21 cellular contexts compared by ENCODE assay signal in the genomic region with DNA sequence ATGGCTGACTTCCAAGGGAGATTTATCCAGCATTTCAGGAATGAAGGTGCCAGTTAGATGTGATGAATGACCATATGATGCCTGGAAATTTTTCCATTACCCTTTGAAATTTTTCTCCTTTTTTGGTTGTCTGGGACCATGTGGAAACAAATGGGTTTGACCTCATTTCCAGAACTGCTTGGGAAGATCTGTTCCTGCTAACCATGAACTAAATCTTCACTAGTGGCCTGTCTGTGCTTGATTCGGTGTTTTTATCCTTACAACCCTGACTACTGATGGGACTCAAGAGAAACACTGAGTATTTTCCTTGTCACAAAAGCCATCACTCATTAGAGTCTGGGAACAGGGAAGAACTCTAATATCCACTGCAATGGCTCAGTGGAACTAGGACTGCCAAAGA.
DNase-seq lines count a peak whose midpoint lies in the region; ATAC-seq, FAIRE-seq and TF ChIP-seq lines count a peak whose summit lies in the region.
"Had no signal": no experiment of that assay in that cellular context is flagged by ENCODE, and none has a peak within 500 bp of the region (broad histone marks: within the 10 kb centered on the region; RNA-seq: fewer than 3 reads in every experiment).

No MANE protein-coding gene starts in this region.

- H2AFZ ChIP-seq in endothelial cell of umbilical vein (ENCODE audit: low read depth, low read length) = peak overlapping the region; percentile 37

- H3K9me3 Mint-ChIP-seq in mesothelial cell of epicardium (no peaks in the 10 kb centered on the region), T-cell (no peaks in the 10 kb centered on the region)
- H3K9me3 Mint-ChIP-seq: activated CD4-positive, alpha-beta memory T cell treated with anti-CD3 and anti-CD28 coated beads for 36 hours had no signal

- H3K4me3 ChIP-seq in adipocyte (ENCODE audit: low read length) (no peak overlapping the region), endothelial cell of umbilical vein (replicated peaks in 1 of 3; ENCODE audit: insufficient read depth in 1 of 3, low read depth in 1 of 3, low read length in 3 of 3) (no peak overlapping the region), aorta (ENCODE audit: low read length in 2 of 2) (no peak overlapping the region)
- H3K4me3 ChIP-seq: BLaER1, colonic mucosa, mucosa of descending colon had no signal

- no peak for TF ChIP-seq CTCF in endothelial cell of umbilical vein (IDR thresholded peaks at IDR 0.05; ENCODE audit: extremely low read depth in 1 of 2, insufficient read depth in 1 of 2, low read depth in 1 of 2, low read length in 2 of 2)
- no peak for TF ChIP-seq CTCF in mesothelial cell of epicardium (IDR thresholded peaks at IDR 0.05; ENCODE audit: unreplicated experiment)

- no peak for FAIRE-seq in endothelial cell of umbilical vein (lab: Jason Lieb, UNC)
- FAIRE-seq: frontal cortex, H54 had no signal

- dilution Hi-C loops in endothelial cell of umbilical vein (cut with MboI; ENCODE audit: extremely low pct_ligation_motif_present, low sequenced_read_pairs) = no loop called here

- peak overlapping the region; percentile 57 for H3K4me2 ChIP-seq in endothelial cell of umbilical vein (ENCODE audit: insufficient read depth, low read length)
- H3K4me2 ChIP-seq: BLaER1 had no signal

- H3K4me1 Mint-ChIP-seq in mesothelial cell of epicardium (peaks cover 23% of the 10 kb centered on the region), T-cell (no peaks in the 10 kb centered on the region)

- H4K20me1 ChIP-seq in endothelial cell of umbilical vein (replicated peaks; ENCODE audit: control insufficient read depth, extremely low read depth, insufficient read depth, low read length) = no peaks in the 10 kb centered on the region
- H4K20me1 ChIP-seq: BLaER1 had no signal

- CTCF ChIA-PET in endothelial cell of umbilical vein (lab: Charles Lee) = interaction anchor here (1.3 kb wide), 2 partner anchors 52 to 101 kb away, joined by 7 to 15 read pairs; no protein-coding TSS in a partner anchor
- CTCF ChIA-PET in T-cell (lab: Charles Lee) = no interaction called here

- H3K4me1 ChIP-seq in adipocyte (ENCODE audit: control insufficient read depth, insufficient read depth, low read length) (peaks cover 22% of the 10 kb centered on the region), endothelial cell of umbilical vein (ENCODE audit: control insufficient read depth, extremely low read depth, insufficient read depth, low read length) (peaks cover 51% of the 10 kb centered on the region), aorta (ENCODE audit: control insufficient read depth in 1 of 2, insufficient read depth in 2 of 2, low read length in 2 of 2) (peaks cover 12 to 13% of the 10 kb centered on the region in 2 donors)
- H3K4me1 ChIP-seq: colonic mucosa had no signal

- H3K27me3 ChIP-seq in adipocyte (replicated peaks; ENCODE audit: control insufficient read depth, insufficient read depth, low read length) (no peaks in the 10 kb centered on the region), endothelial cell of umbilical vein (ENCODE audit: control insufficient read depth in 2 of 2, insufficient read depth in 2 of 2, low read length in 2 of 2) (no peaks in the 10 kb centered on the region), aorta (ENCODE audit: control insufficient read depth in 1 of 2, insufficient read depth in 2 of 2, low read length in 1 of 2) (no peaks in the 10 kb centered on the region)
- H3K27me3 ChIP-seq: BLaER1, colonic mucosa had no signal

- TF ChIP-seq POLR2A in endothelial cell of umbilical vein (IDR thresholded peaks at IDR 0.05; ENCODE audit: low read depth, low read length) = no peak

- no peaks in the 10 kb centered on the region for H3K36me3 Mint-ChIP-seq in mesothelial cell of epicardium
- no peaks in the 10 kb centered on the region for H3K36me3 Mint-ChIP-seq in T-cell
- H3K36me3 Mint-ChIP-seq: activated CD4-positive, alpha-beta memory T cell treated with anti-CD3 and anti-CD28 coated beads for 36 hours had no signal

- peak overlapping the region; percentile 59 for H3K27ac ChIP-seq in endothelial cell of umbilical vein (ENCODE audit: insufficient read depth, low read depth, low read length)
- peak overlapping the region; percentile 96 to 98 for H3K27ac ChIP-seq in aorta (ENCODE audit: low read depth in 1 of 2, low read length in 2 of 2)
- H3K27ac ChIP-seq: BLaER1, colonic mucosa had no signal

- no peaks in the 10 kb centered on the region for H3K9me1 ChIP-seq in endothelial cell of umbilical vein (replicated peaks; ENCODE audit: control insufficient read depth, extremely low read depth, insufficient read depth, low read length)

- no TSS peak for BruUV-seq in endothelial cell of umbilical vein (replicated peaks; lab: Mats Ljungman, UMichigan)

- H3K4me3 Mint-ChIP-seq in mesothelial cell of epicardium (no peak overlapping the region), T-cell (no peak overlapping the region)
- H3K4me3 Mint-ChIP-seq: activated CD4-positive, alpha-beta memory T cell treated with anti-CD3 and anti-CD28 coated beads for 36 hours had no signal

- no peaks in the 10 kb centered on the region for H3K36me3 ChIP-seq in adipocyte (ENCODE audit: control insufficient read depth, insufficient read depth, low read length, severe bottlenecking)
- no peaks in the 10 kb centered on the region for H3K36me3 ChIP-seq in endothelial cell of umbilical vein (ENCODE audit: control insufficient read depth in 2 of 2, extremely low read depth in 1 of 2, insufficient read depth in 2 of 2, low read length in 2 of 2)
- H3K36me3 ChIP-seq in aorta (ENCODE audit: control insufficient read depth in 1 of 2, insufficient read depth in 2 of 2, low read length in 1 of 2) = no peaks in the 10 kb centered on the region
- H3K36me3 ChIP-seq: BLaER1, colonic mucosa had no signal

- ATAC-seq in aorta (ENCODE audit: low FRiP score) (peak; percentile 60), T-cell (replicated peaks in 1 of 4) (no peak), HG03432 (IDR thresholded peaks at IDR 0.05; ENCODE audit: unreplicated experiment) (no peak)
- ATAC-seq: mucosa of descending colon, Right ventricle myocardium inferior had no signal

- H3K27ac Mint-ChIP-seq in mesothelial cell of epicardium (peak overlapping the region; percentile 75), T-cell (no peak overlapping the region)
- H3K27ac Mint-ChIP-seq: activated CD4-positive, alpha-beta memory T cell treated with anti-CD3 and anti-CD28 coated beads for 36 hours had no signal

- DNase-seq in adipocyte (ENCODE audit: low read depth) (peak; percentile 64), endothelial cell of umbilical vein (ENCODE audit: low read depth, low spot score) (peak; percentile 77), mesothelial cell of epicardium (ENCODE audit: low spot score in 2 of 2, unreplicated experiment in 2 of 2) (no peak), aorta (no peak), T-cell (no peak), mesenteric fat pad (ENCODE audit: low spot score) (no peak)
- DNase-seq: activated CD4-positive, alpha-beta memory T cell treated with anti-CD3 and anti-CD28 coated beads for 36 hours; activated naive CD4-positive, alpha-beta T cell; amygdala; Calu3; colonic mucosa; mucosa of descending colon; NCI-H2107; NCI-H526 treated with DMSO at 0.1 percent for 48 hours; retina; T-helper 2 cell had no signal

- POLR2A ChIA-PET in endothelial cell of umbilical vein (lab: Charles Lee) (no interaction called here), T-cell (lab: Charles Lee) (no interaction called here)

- 0 to 5% methylated on average over 1 of the region's 1 CpG for whole genome bisulfite sequencing in aorta, 2 donors

- H3K27me3 Mint-ChIP-seq in mesothelial cell of epicardium (ENCODE audit: low read depth) = no peaks in the 10 kb centered on the region
- peaks cover 0 to 1% of the 10 kb centered on the region in 2 donors for H3K27me3 Mint-ChIP-seq in T-cell

- H3K9ac ChIP-seq in adipocyte (ENCODE audit: low read length) (peak overlapping the region; percentile 41), endothelial cell of umbilical vein (replicated peaks; ENCODE audit: extremely low read depth, insufficient read depth, low read length) (peak overlapping the region; percentile 17)
- H3K9ac ChIP-seq: BLaER1 had no signal

- H3K79me2 ChIP-seq in endothelial cell of umbilical vein (ENCODE audit: control insufficient read depth, insufficient read depth, low read length) = no peaks in the 10 kb centered on the region

- intact Hi-C loops in endothelial cell of umbilical vein (cut with micrococcal nuclease) (loop anchor here (1.0 to 5.0 kb wide), 3 partner anchors 11 to 1724 kb away; no protein-coding TSS in a partner anchor), aorta (cut with DNase I) (loop anchor here in 1 of 2 donors (5.0 kb wide), 1 partner anchor 54 kb away; no protein-coding TSS in a partner anchor)

- H3K9me3 ChIP-seq in adipocyte (ENCODE audit: control insufficient read depth, low read length) (no peaks in the 10 kb centered on the region), endothelial cell of umbilical vein (replicated peaks; ENCODE audit: control insufficient read depth, insufficient read depth, low read length) (no peaks in the 10 kb centered on the region), aorta (ENCODE audit: control insufficient read depth, low read length) (no peaks in the 10 kb centered on the region)
- H3K9me3 ChIP-seq: BLaER1, colonic mucosa, mucosa of descending colon had no signal

TF ChIP-seq in endothelial cell of umbilical vein, 7 proteins besides CTCF, POLR2A, EP300 and RAD21:
- TF ChIP-seq EZH2 (IDR thresholded peaks at IDR 0.05; ENCODE audit: borderline replicate concordance, low read depth, low read length, severe bottlenecking) = no peak
- TF ChIP-seq POLR2AphosphoS5 (IDR thresholded peaks at IDR 0.05; ENCODE audit: insufficient read depth, low read depth, low read length) = no peak
- no peak for TF ChIP-seq JUN (IDR thresholded peaks at IDR 0.05; ENCODE audit: borderline replicate concordance, insufficient read depth, insufficient read length, low read depth)
- TF ChIP-seq MYC (IDR thresholded peaks at IDR 0.05; ENCODE audit: low read depth, low read length) = no peak
TF ChIP-seq in endothelial cell of umbilical vein: peak in this region for 0.

Comparison
In these comparisons a context has a peak if more than half of its experiments do, and no peak if none do; other contexts are left out.
1. DNase-seq: peak in adipocyte (single experiment) and endothelial cell of umbilical vein (single experiment); none in mesothelial cell of epicardium (0 of 2), aorta (0 of 2), T-cell (0 of 34) and mesenteric fat pad (single experiment).